ENCODE assay signal across 27 cellular contexts in the genomic region with DNA sequence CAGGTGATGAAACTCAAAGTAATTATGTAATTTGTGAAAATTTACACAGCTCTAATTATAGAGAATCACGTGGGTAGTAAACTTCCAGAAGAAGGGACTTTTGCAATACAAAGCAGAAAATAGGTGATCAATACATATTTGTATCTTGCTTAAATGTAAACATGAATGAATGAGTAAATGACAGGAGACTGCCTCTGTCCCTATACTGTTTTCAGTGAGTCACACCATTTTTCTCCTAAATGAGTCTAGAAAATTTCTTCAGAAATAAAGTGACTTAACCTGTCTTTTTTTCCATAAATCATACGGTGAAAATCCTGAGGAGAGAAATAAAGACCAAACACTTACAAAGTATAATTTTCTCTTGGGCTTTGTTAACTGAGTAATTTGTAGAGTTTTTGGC. TPM values are rescaled to one million over a fixed set of nuclear protein-coding genes. Genes with fewer than 3 reads are reported as not detected.
DNase-seq lines count a peak whose midpoint lies in the region; ATAC-seq and TF ChIP-seq lines count a peak whose summit lies in the region.
"Had no signal": no experiment of that assay in that cellular context is flagged by ENCODE, and none has a peak within 500 bp of the region (broad histone marks: within the 10 kb centered on the region; RNA-seq: fewer than 3 reads in every experiment).

No MANE protein-coding gene starts in this region.

- POLR2A ChIA-PET in T-cell (lab: Charles Lee) = interaction anchor here in 1 of 2 donors (0.5 kb wide), 1 partner anchor 350 kb away, joined by 3 read pairs; no protein-coding TSS in a partner anchor

- H3K9me3 Mint-ChIP-seq in activated naive CD4-positive, alpha-beta T cell treated with anti-CD3 and anti-CD28 coated beads for 36 hours = no peaks in the 10 kb centered on the region
- H3K9me3 Mint-ChIP-seq in T-cell = no peaks in the 10 kb centered on the region
- no peaks in the 10 kb centered on the region for H3K9me3 Mint-ChIP-seq in stimulated activated effector memory CD8-positive, alpha-beta T cell treated with anti-CD3 and anti-CD28 coated beads, Interleukin-12 subunit alpha, Interleukin-12 subunit beta, amount 100 ng/mL, for 72 hours
- H3K9me3 Mint-ChIP-seq: CD14-positive monocyte, memory B cell had no signal

- no peak overlapping the region for H3K27ac ChIP-seq in DOHH2 (ENCODE audit: low read depth, low read length)
- H3K27ac ChIP-seq: PC-9, suprapubic skin, WERI-Rb-1 had no signal

- H3K9me3 ChIP-seq in DOHH2 (ENCODE audit: control insufficient read depth, insufficient read depth, low read length) = no peaks in the 10 kb centered on the region
- H3K9me3 ChIP-seq: gastroesophageal sphincter, suprapubic skin had no signal

- no peak overlapping the region for H3K4me3 Mint-ChIP-seq in activated naive CD4-positive, alpha-beta T cell treated with anti-CD3 and anti-CD28 coated beads for 36 hours
- peak overlapping the region in 1 of 3 donors; percentile 10 for H3K4me3 Mint-ChIP-seq in T-cell
- H3K4me3 Mint-ChIP-seq in stimulated activated effector memory CD8-positive, alpha-beta T cell treated with anti-CD3 and anti-CD28 coated beads, Interleukin-12 subunit alpha, Interleukin-12 subunit beta, amount 100 ng/mL, for 72 hours = peak overlapping the region; percentile 58
- H3K4me3 Mint-ChIP-seq: CD14-positive monocyte, memory B cell had no signal

- ATAC-seq in T-cell (replicated peaks in 1 of 4) = no peak
- peak; percentile 82 for ATAC-seq in stimulated activated effector memory CD8-positive, alpha-beta T cell treated with anti-CD3 and anti-CD28 coated beads, Interleukin-12 subunit alpha, Interleukin-12 subunit beta, amount 100 ng/mL, for 72 hours
- no peak for ATAC-seq in HG02885 (IDR thresholded peaks at IDR 0.05; ENCODE audit: poor library complexity, unreplicated experiment)
- no peak for ATAC-seq in HG03571 (IDR thresholded peaks at IDR 0.05; ENCODE audit: unreplicated experiment)
- ATAC-seq: gastroesophageal sphincter, HCT116, left lobe of liver, right cardiac atrium, Right ventricle myocardium inferior had no signal

- H4K20me1 ChIP-seq in DOHH2 (ENCODE audit: control insufficient read depth, insufficient read depth, low read depth, low read length) = peaks cover 5% of the 10 kb centered on the region; the same call in 1 of the 2 replicates

- peaks cover 3% of the 10 kb centered on the region for H3K36me3 Mint-ChIP-seq in activated naive CD4-positive, alpha-beta T cell treated with anti-CD3 and anti-CD28 coated beads for 36 hours (ENCODE audit: low read depth)
- peaks cover 4% of the 10 kb centered on the region for H3K36me3 Mint-ChIP-seq in T-cell
- H3K36me3 Mint-ChIP-seq in stimulated activated effector memory CD8-positive, alpha-beta T cell treated with anti-CD3 and anti-CD28 coated beads, Interleukin-12 subunit alpha, Interleukin-12 subunit beta, amount 100 ng/mL, for 72 hours = peaks cover 90% of the 10 kb centered on the region

- H3F3A ChIP-seq in DOHH2 (ENCODE audit: control insufficient read depth, insufficient read depth) = peaks cover 7% of the 10 kb centered on the region; the same call in 1 of the 2 replicates

- no peaks in the 10 kb centered on the region for H3K27me3 Mint-ChIP-seq in activated naive CD4-positive, alpha-beta T cell treated with anti-CD3 and anti-CD28 coated beads for 36 hours (ENCODE audit: low read depth)
- no peaks in the 10 kb centered on the region for H3K27me3 Mint-ChIP-seq in T-cell
- H3K27me3 Mint-ChIP-seq: memory B cell had no signal

- H3K36me3 ChIP-seq in DOHH2 (ENCODE audit: control insufficient read depth, low read length) = peaks cover 56% of the 10 kb centered on the region
- H3K36me3 ChIP-seq: gastroesophageal sphincter, suprapubic skin, WERI-Rb-1 had no signal

- peak overlapping the region; percentile 65 for H3K27ac Mint-ChIP-seq in activated naive CD4-positive, alpha-beta T cell treated with anti-CD3 and anti-CD28 coated beads for 36 hours
- H3K27ac Mint-ChIP-seq in T-cell = peak overlapping the region; percentile 29 to 30
- H3K27ac Mint-ChIP-seq in stimulated activated effector memory CD8-positive, alpha-beta T cell treated with anti-CD3 and anti-CD28 coated beads, Interleukin-12 subunit alpha, Interleukin-12 subunit beta, amount 100 ng/mL, for 72 hours = peak overlapping the region; percentile 43

- peaks cover 98% of the 10 kb centered on the region for H3K79me2 ChIP-seq in DOHH2 (ENCODE audit: control insufficient read depth, low read length)

- CTCF ChIA-PET in activated naive CD4-positive, alpha-beta T cell treated with anti-CD3 and anti-CD28 coated beads for 36 hours (lab: Charles Lee) = no interaction called here
- CTCF ChIA-PET in T-cell (lab: Charles Lee) = interaction anchor here in 1 of 2 donors (0.6 to 0.9 kb wide), 2 partner anchors 13 to 39 kb away, joined by 3 to 8 read pairs; no protein-coding TSS in a partner anchor

- intact Hi-C loops in activated naive CD4-positive, alpha-beta T cell treated with anti-CD3 and anti-CD28 coated beads for 36 hours (cut with micrococcal nuclease) = loop anchor here (2.0 kb wide), 1 partner anchor 29 kb away; no protein-coding TSS in a partner anchor

- H3K4me1 Mint-ChIP-seq in activated naive CD4-positive, alpha-beta T cell treated with anti-CD3 and anti-CD28 coated beads for 36 hours (ENCODE audit: low read depth) = peaks cover 83% of the 10 kb centered on the region
- H3K4me1 Mint-ChIP-seq in T-cell = peaks cover 83 to 84% (median 83%) of the 10 kb centered on the region in 3 donors
- H3K4me1 Mint-ChIP-seq in stimulated activated effector memory CD8-positive, alpha-beta T cell treated with anti-CD3 and anti-CD28 coated beads, Interleukin-12 subunit alpha, Interleukin-12 subunit beta, amount 100 ng/mL, for 72 hours = peaks cover 73% of the 10 kb centered on the region

- DNase-seq in activated naive CD4-positive, alpha-beta T cell treated with anti-CD3 and anti-CD28 coated beads for 36 hours = no peak
- DNase-seq in activated naive CD4-positive, alpha-beta T cell (lab: John Stamatoyannopoulos, UW) = no peak
- DNase-seq in T-cell = no peak
- DNase-seq in stimulated activated effector memory CD8-positive, alpha-beta T cell treated with anti-CD3 and anti-CD28 coated beads, Interleukin-12 subunit alpha, Interleukin-12 subunit beta, amount 100 ng/mL, for 72 hours (ENCODE audit: low spot score in 2 of 2) = no peak
- DNase-seq: activated CD4-positive, alpha-beta T cell treated with anti-CD3 and anti-CD28 coated beads, Interleukin-2, amount 50 U/mL, for 48 hours; EL; hypothalamus; Kasumi-1; NCI-H1048; NCI-H1694 treated with DMSO at 0.1 percent for 48 hours; NCI-H510A; PC-9; posterior cingulate gyrus; right cardiac atrium; stimulated activated CD4-positive, alpha-beta T cell treated with anti-CD3 and anti-CD28 coated beads, Interleukin-2, amount 100 ng/mL, for 48 hours; T1000; WERI-Rb-1 had no signal

- peak overlapping the region; percentile 60; the same call in 1 of the 2 replicates for H3K4me2 ChIP-seq in DOHH2 (ENCODE audit: low read length)
- H3K4me2 ChIP-seq: PC-9 had no signal

- peaks cover 84% of the 10 kb centered on the region for H3K4me1 ChIP-seq in DOHH2 (ENCODE audit: control insufficient read depth, low read length)

- H3K4me3 ChIP-seq in DOHH2 (ENCODE audit: low read length) = 0 out of 2 replicates have a peak overlapping the region, but pooled peaks have one; percentile 9
- H3K4me3 ChIP-seq: gastroesophageal sphincter, PC-9, suprapubic skin had no signal

- no peak for TF ChIP-seq CTCF in DOHH2 (IDR thresholded peaks at IDR 0.05; ENCODE audit: low read depth, low read length, poor library complexity, severe bottlenecking)

- H3K27me3 ChIP-seq in DOHH2 (ENCODE audit: control insufficient read depth, low read length) = no peaks in the 10 kb centered on the region
- H3K27me3 ChIP-seq: gastroesophageal sphincter, suprapubic skin had no signal

- H3K9me2 ChIP-seq in DOHH2 (replicated peaks; ENCODE audit: control insufficient read depth, low read length) = no peaks in the 10 kb centered on the region

RNA-seq across cellular contexts. Expression of a gene that starts 11.9 kb away (rescaled TPM):
- 100 to 1,000 TPM; 152 to 155 TPM for total RNA-seq in activated naive CD4-positive, alpha-beta T cell treated with anti-CD3 and anti-CD28 coated beads for 36 hours
- total RNA-seq in T-cell = 100 to 1,000 TPM in 4 of 5 donors, 10 to 100 TPM in 1; 95.0 to 108 (median 103) TPM
